8 cellular contexts compared by ENCODE assay signal in genomic region chr16:11743308-11744074, GRCh38. TPM values are rescaled to one million over a fixed set of nuclear protein-coding genes. Genes with fewer than 3 reads are reported as not detected.
DNase-seq lines count a peak whose midpoint lies in the region; ATAC-seq, FAIRE-seq and TF ChIP-seq lines count a peak whose summit lies in the region.

No MANE protein-coding gene starts in this region.

- no peaks in the 10 kb centered on the region for H3K36me3 ChIP-seq in ACC112 (ENCODE audit: insufficient read depth, low read length)
- H3K36me3 ChIP-seq in Panc1 (ENCODE audit: control insufficient read depth, insufficient read depth, low read length) = no peaks in the 10 kb centered on the region
- H3K36me3 ChIP-seq in breast epithelium = no peaks in the 10 kb centered on the region

- H3K9me3 ChIP-seq in Panc1 (ENCODE audit: control insufficient read depth, insufficient read depth, low read depth, low read length) (no peaks in the 10 kb centered on the region), breast epithelium (no peaks in the 10 kb centered on the region)

- H3K27ac Mint-ChIP-seq in stimulated activated memory B cell treated with anti-CD40 and anti-IgM and Interleukin-4, amounts not matched to agents 10 μg/mL and 1 μg/mL and 100 μg/mL, for 72 hours = peak overlapping the region; percentile 95

- peak overlapping the region; percentile 99 for H3K4me3 Mint-ChIP-seq in stimulated activated memory B cell treated with anti-CD40 and anti-IgM and Interleukin-4, amounts not matched to agents 10 μg/mL and 1 μg/mL and 100 μg/mL, for 72 hours

- H3K27ac ChIP-seq in ACC112 (ENCODE audit: low read depth, low read length) = peak overlapping the region; percentile 69
- H3K27ac ChIP-seq in Panc1 (ENCODE audit: low read length) = peak overlapping the region; percentile 93
- H3K27ac ChIP-seq in breast epithelium = peak overlapping the region; percentile 97 to 100

- peak; percentile 59 for FAIRE-seq in GM12891 (lab: Jason Lieb, UNC)

- peak overlapping the region; percentile 94 for H3K4me3 ChIP-seq in ACC112 (ENCODE audit: low read depth, low read length)
- H3K4me3 ChIP-seq in Panc1 (ENCODE audit: low read depth in 2 of 2, low read length in 2 of 2) = peak overlapping the region; percentile 73
- peak overlapping the region; percentile 97 to 99 (median 98) for H3K4me3 ChIP-seq in breast epithelium

- H3K36me3 Mint-ChIP-seq in stimulated activated memory B cell treated with anti-CD40 and anti-IgM and Interleukin-4, amounts not matched to agents 10 μg/mL and 1 μg/mL and 100 μg/mL, for 72 hours = peaks cover 16% of the 10 kb centered on the region

- H3K9me3 Mint-ChIP-seq in stimulated activated memory B cell treated with anti-CD40 and anti-IgM and Interleukin-4, amounts not matched to agents 10 μg/mL and 1 μg/mL and 100 μg/mL, for 72 hours = no peaks in the 10 kb centered on the region

- H3K27me3 ChIP-seq in ACC112 (ENCODE audit: insufficient read depth, low read length) = no peaks in the 10 kb centered on the region
- H3K27me3 ChIP-seq in Panc1 (ENCODE audit: control insufficient read depth, insufficient read depth, low read length) = no peaks in the 10 kb centered on the region
- no peaks in the 10 kb centered on the region for H3K27me3 ChIP-seq in breast epithelium

- CTCF ChIA-PET in Panc1 (lab: Charles Lee) = interaction anchor here (0.6 to 0.7 kb wide), 3 partner anchors 53 to 391 kb away, joined by 3 to 7 read pairs (median 5); partner anchors contain the start of gene ZC3H7A

- TF ChIP-seq POLR2A in GM12891 (IDR thresholded peaks at IDR 0.05; ENCODE audit: low read depth, low read length) (0 out of 2 replicates have a peak, but pooled peaks have one; percentile 27), breast epithelium (IDR thresholded peaks at IDR 0.05) (no peak)

- ATAC-seq in Panc1 (no peak), HG02759 (IDR thresholded peaks at IDR 0.05; ENCODE audit: unreplicated experiment) (no peak)
- no peak for ATAC-seq in stimulated activated memory B cell treated with anti-CD40 and anti-IgM and Interleukin-4, amounts not matched to agents 10 μg/mL and 1 μg/mL and 100 μg/mL, for 72 hours

- H3K4me1 ChIP-seq in ACC112 (ENCODE audit: control insufficient read depth, insufficient read depth, low read length, unreplicated experiment) (peaks cover 20% of the 10 kb centered on the region), Panc1 (ENCODE audit: control insufficient read depth, insufficient read depth, low read length) (peaks cover 18% of the 10 kb centered on the region), breast epithelium (peaks cover 0 to 18% of the 10 kb centered on the region in 2 donors)

- TSS peak; percentile 94 for BruUV-seq in Panc1 (replicated peaks; lab: Mats Ljungman, UMichigan)

- TF ChIP-seq CTCF in Panc1 (IDR thresholded peaks at IDR 0.05) = no peak
- TF ChIP-seq CTCF in breast epithelium (IDR thresholded peaks at IDR 0.05) = no peak

- intact Hi-C loops in Panc1 (cut with micrococcal nuclease; ENCODE audit: unreplicated experiment) (no loop called here), breast epithelium (cut with DNase I; ENCODE audit: low total_unique reads) (no loop called here)

- POLR2A ChIA-PET in Panc1 (lab: Charles Lee) = interaction anchor here (0.7 to 1.0 kb wide), 5 partner anchors 49 to 384 kb away, joined by 3 to 10 read pairs (median 7); no protein-coding TSS in a partner anchor

- peaks cover 40% of the 10 kb centered on the region for H3K79me2 ChIP-seq in ACC112 (ENCODE audit: control insufficient read depth, insufficient read depth, low read length, unreplicated experiment)

- in situ Hi-C loops in Panc1 (cut with HindIII; ENCODE audit: low pct_unique_long_range_greater_than_20kb, low sequenced_read_pairs) = no loop called here

- no peaks in the 10 kb centered on the region for H3K27me3 Mint-ChIP-seq in stimulated activated memory B cell treated with anti-CD40 and anti-IgM and Interleukin-4, amounts not matched to agents 10 μg/mL and 1 μg/mL and 100 μg/mL, for 72 hours

- DNase-seq in GM12891 (ENCODE audit: insufficient read length, low spot score) = no peak
- DNase-seq in Panc1 (ENCODE audit: low read depth, low spot score) = peak; percentile 32
- peak in 1 of 2 donors; percentile 46 for DNase-seq in breast epithelium (ENCODE audit: low spot score in 2 of 2)
- peak; percentile 40 for DNase-seq in left kidney (ENCODE audit: low read depth, low spot score)
- no peak for DNase-seq in stimulated activated naive CD4-positive, alpha-beta T cell treated with Interleukin-2 at 50 U/mL for 16 hours (lab: John Stamatoyannopoulos, UW)

- H3K4me1 Mint-ChIP-seq in stimulated activated memory B cell treated with anti-CD40 and anti-IgM and Interleukin-4, amounts not matched to agents 10 μg/mL and 1 μg/mL and 100 μg/mL, for 72 hours = peaks cover 50% of the 10 kb centered on the region

- peak overlapping the region; percentile 43 for H2AFZ ChIP-seq in ACC112 (ENCODE audit: low read length, unreplicated experiment)

TF ChIP-seq in GM12891, 5 proteins besides CTCF, POLR2A, EP300 and RAD21:
- TF ChIP-seq SPI1 (IDR thresholded peaks at IDR 0.05; ENCODE audit: low read depth, low read length) (peak; percentile 59), POU2F2 (IDR thresholded peaks at IDR 0.05; ENCODE audit: low read depth, low read length) (no peak)

RNA-seq across cellular contexts. Expression of gene TXNDC11, which starts 0.8 kb away (rescaled TPM):
- 31.7 TPM for polyA plus RNA-seq in GM12891 (2012; ENCODE audit: low read depth, missing spikeins)
- total RNA-seq in Panc1 (2021; ENCODE audit: unreplicated experiment) (30.5 TPM), breast epithelium (10 to 100 TPM; 38.6 to 53.7 (median 47.9) TPM)
- 24.2 TPM for polyA plus RNA-seq in Panc1 (2012; ENCODE audit: insufficient read length)

RNA-seq across cellular contexts. Expression of gene ZC3H7A, which starts 53.6 kb away (rescaled TPM):
- polyA plus RNA-seq in GM12891 (2012; ENCODE audit: low read depth, missing spikeins) = 57.8 TPM
- total RNA-seq in Panc1 (2021; ENCODE audit: unreplicated experiment) (52.3 TPM), breast epithelium (10 to 100 TPM; 58.4 to 70.7 (median 67.5) TPM)
- 21.3 TPM for polyA plus RNA-seq in Panc1 (2012; ENCODE audit: insufficient read length)

Comparison
In these comparisons a context has a peak if more than half of its experiments do, and no peak if none do; other contexts are left out.
1. DNase-seq: peak in Panc1 (single experiment) and left kidney (single experiment); none in GM12891 (single experiment) and stimulated activated naive CD4-positive, alpha-beta T cell treated with Interleukin-2 at 50 U/mL for 16 hours (single experiment).
2. Peak in every context shown above with its lines, with median percentiles within 50 percentile points of each other: H3K27ac ChIP-seq and H3K4me3 ChIP-seq.